In genomic region chr2:68217729-68218128, GRCh38 we compare ENCODE assay signal across 2 cellular contexts.
TF ChIP-seq lines count a peak whose summit lies in the region.

No MANE protein-coding gene starts in this region.

TF ChIP-seq in A549, 52 proteins besides CTCF, POLR2A, EP300 and RAD21 (continued from another document):
- TF ChIP-seq NR3C1 (IDR thresholded peaks at IDR 0.05) (no peak), MAZ (IDR thresholded peaks at IDR 0.05; ENCODE audit: borderline replicate concordance, low read depth, low read length) (no peak), CHD2 (IDR thresholded peaks at IDR 0.05; ENCODE audit: low read length, partially characterized antibody) (no peak), RARB (CRISPR knock-in tag; IDR thresholded peaks at IDR 0.05) (no peak), ESRRA (IDR thresholded peaks at IDR 0.05; ENCODE audit: borderline replicate concordance, low read length) (no peak), NFE2L2 (conservative IDR thresholded peaks at IDR 0.05; ENCODE audit: low read length) (no peak), PHF8 (IDR thresholded peaks at IDR 0.05; ENCODE audit: borderline replicate concordance, low read depth) (no peak), ZNF302 (CRISPR knock-in tag; IDR thresholded peaks at IDR 0.05) (no peak), FOSB (CRISPR knock-in tag; IDR thresholded peaks at IDR 0.05) (no peak), EHF (CRISPR knock-in tag; IDR thresholded peaks at IDR 0.05) (no peak), MAFK (IDR thresholded peaks at IDR 0.05; ENCODE audit: partially characterized antibody) (no peak), HEYL (CRISPR knock-in tag; IDR thresholded peaks at IDR 0.05) (no peak), ELK1 (IDR thresholded peaks at IDR 0.05; ENCODE audit: low read depth, low read length) (no peak), RFX5 (IDR thresholded peaks at IDR 0.05) (no peak), JUNB (IDR thresholded peaks at IDR 0.05) (no peak)
- TF ChIP-seq, protein P1, sequence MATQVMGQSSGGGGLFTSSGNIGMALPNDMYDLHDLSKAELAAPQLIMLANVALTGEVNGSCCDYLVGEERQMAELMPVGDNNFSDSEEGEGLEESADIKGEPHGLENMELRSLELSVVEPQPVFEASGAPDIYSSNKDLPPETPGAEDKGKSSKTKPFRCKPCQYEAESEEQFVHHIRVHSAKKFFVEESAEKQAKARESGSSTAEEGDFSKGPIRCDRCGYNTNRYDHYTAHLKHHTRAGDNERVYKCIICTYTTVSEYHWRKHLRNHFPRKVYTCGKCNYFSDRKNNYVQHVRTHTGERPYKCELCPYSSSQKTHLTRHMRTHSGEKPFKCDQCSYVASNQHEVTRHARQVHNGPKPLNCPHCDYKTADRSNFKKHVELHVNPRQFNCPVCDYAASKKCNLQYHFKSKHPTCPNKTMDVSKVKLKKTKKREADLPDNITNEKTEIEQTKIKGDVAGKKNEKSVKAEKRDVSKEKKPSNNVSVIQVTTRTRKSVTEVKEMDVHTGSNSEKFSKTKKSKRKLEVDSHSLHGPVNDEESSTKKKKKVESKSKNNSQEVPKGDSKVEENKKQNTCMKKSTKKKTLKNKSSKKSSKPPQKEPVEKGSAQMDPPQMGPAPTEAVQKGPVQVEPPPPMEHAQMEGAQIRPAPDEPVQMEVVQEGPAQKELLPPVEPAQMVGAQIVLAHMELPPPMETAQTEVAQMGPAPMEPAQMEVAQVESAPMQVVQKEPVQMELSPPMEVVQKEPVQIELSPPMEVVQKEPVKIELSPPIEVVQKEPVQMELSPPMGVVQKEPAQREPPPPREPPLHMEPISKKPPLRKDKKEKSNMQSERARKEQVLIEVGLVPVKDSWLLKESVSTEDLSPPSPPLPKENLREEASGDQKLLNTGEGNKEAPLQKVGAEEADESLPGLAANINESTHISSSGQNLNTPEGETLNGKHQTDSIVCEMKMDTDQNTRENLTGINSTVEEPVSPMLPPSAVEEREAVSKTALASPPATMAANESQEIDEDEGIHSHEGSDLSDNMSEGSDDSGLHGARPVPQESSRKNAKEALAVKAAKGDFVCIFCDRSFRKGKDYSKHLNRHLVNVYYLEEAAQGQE (IDR thresholded peaks at IDR 0.05): no peak

TF ChIP-seq in K562, 482 proteins besides CTCF, POLR2A, EP300 and RAD21 (continued from another document):
- TF ChIP-seq LARP7 (IDR thresholded peaks at IDR 0.05): no peak
